ENCODE assay signal across 35 cellular contexts in the genomic region with DNA sequence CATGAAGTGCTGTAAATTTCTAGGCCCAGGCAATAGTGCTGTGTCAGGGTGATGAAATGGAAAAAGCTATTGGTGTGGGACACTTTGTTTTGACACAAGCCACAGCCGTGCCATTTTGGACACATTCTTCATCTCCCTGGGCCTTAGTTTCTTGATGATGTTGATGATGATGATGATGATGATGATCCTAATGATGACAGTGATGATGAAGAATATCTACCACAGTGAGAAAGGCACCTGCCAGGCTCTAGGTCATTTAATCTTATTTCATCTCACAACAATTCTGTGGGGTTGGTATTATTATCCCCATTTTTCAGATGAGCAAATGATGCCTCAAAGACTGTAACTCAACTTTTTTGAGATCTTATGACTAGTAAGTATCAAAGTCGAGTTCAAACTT.
"Had no signal": no experiment of that assay in that cellular context is flagged by ENCODE, and none has a peak within 500 bp of the region (broad histone marks: within the 10 kb centered on the region; RNA-seq: fewer than 3 reads in every experiment).

No MANE protein-coding gene starts in this region.

- H3K27me3 ChIP-seq: MG63 had no signal

- H3K36me3 ChIP-seq: MG63 had no signal

- H3K9me3 ChIP-seq: MG63 had no signal

- DNase-seq: Karpas-422, Kasumi-1, MG63, MM.1S, MV-4-11, NCI-H1048, NCI-H1092, NCI-H1092 treated with DMSO at 0.1 percent for 48 hours, NCI-H1105, NCI-H1105 treated with DMSO at 0.1 percent for 48 hours, NCI-H1417, NCI-H1417 treated with DMSO at 0.1 percent for 48 hours, NCI-H1436, NCI-H1436 treated with DMSO at 0.1 percent for 48 hours, NCI-H146, NCI-H1694, NCI-H1694 treated with DMSO at 0.1 percent for 48 hours, NCI-H187, NCI-H187 treated with DMSO at 0.1 percent for 48 hours, NCI-H1930, NCI-H2029, NCI-H2029 treated with DMSO at 0.1 percent for 48 hours, NCI-H2081, NCI-H2081 treated with DMSO at 0.1 percent for 48 hours, NCI-H2107, NCI-H2171, NCI-H2171 treated with DMSO at 0.1 percent for 48 hours, NCI-H2227 treated with DMSO at 0.1 percent for 48 hours, NCI-H226, NCI-H345, NCI-H446, NCI-H446 treated with DMSO at 0.1 percent for 48 hours, NCI-H510A, NCI-H510A treated with DMSO at 0.1 percent for 48 hours, NCI-H524 had no signal

- H3K4me3 ChIP-seq: MG63 had no signal
